8 cellular contexts compared by ENCODE assay signal in genomic region chr11:36265793-36266628, GRCh38. TPM values are rescaled to one million over a fixed set of nuclear protein-coding genes. Genes with fewer than 3 reads are reported as not detected.
DNase-seq lines count a peak whose midpoint lies in the region; ATAC-seq and TF ChIP-seq lines count a peak whose summit lies in the region.

No MANE protein-coding gene starts in this region.

- DNase-seq in CMK (ENCODE audit: low read depth) (peak; percentile 12), HuH-7.5 (ENCODE audit: low spot score) (peak; percentile 39), RWPE1 (ENCODE audit: low spot score) (peak; percentile 76), Right ventricle myocardium inferior (ENCODE audit: missing footprints) (no peak), retinal pigment epithelial cell (ENCODE audit: low read depth) (no peak)
- peak; percentile 83 for DNase-seq in activated effector memory CD4-positive, alpha-beta T cell treated with anti-CD3 and anti-CD28 coated beads, Interleukin-2, amount 50 U/mL, for 16 hours

- no peak overlapping the region for H3K4me3 ChIP-seq in retinal pigment epithelial cell (ENCODE audit: low read length)

- POLR2A ChIA-PET in RWPE1 (lab: Yijun Ruan, JAX; ENCODE audit: low non-redundant PET), result no interaction called here

- H3K27ac ChIP-seq in RWPE1, result no peak overlapping the region

- ATAC-seq in GM19455 (IDR thresholded peaks at IDR 0.05; ENCODE audit: unreplicated experiment) (peak; percentile 61), Right ventricle myocardium inferior (peak; percentile 65), HG03457 (IDR thresholded peaks at IDR 0.05; ENCODE audit: unreplicated experiment) (no peak)

- CTCF ChIA-PET in RWPE1 (lab: Yijun Ruan, JAX), result interaction anchor here (0.5 to 2.7 kb wide), 30 partner anchors 8 to 803 kb away, joined by 3 to 10 read pairs (median 3); partner anchors contain the start of genes FJX1 and PAMR1

- TF ChIP-seq CTCF in RWPE1 (conservative IDR thresholded peaks at IDR 0.05; ENCODE audit: low read depth) (peak; percentile 84), retinal pigment epithelial cell (conservative IDR thresholded peaks at IDR 0.05; ENCODE audit: low read depth, low read length) (peak; percentile 91)

- intact Hi-C loops in Right ventricle myocardium inferior (cut with DNase I), result loop anchor here (2.0 to 10.0 kb wide), 4 partner anchors 221 to 779 kb away; no protein-coding TSS in a partner anchor

RNA-seq across cellular contexts. Expression of gene COMMD9, which starts 23.2 kb away (rescaled TPM):
- 56.0 TPM for total RNA-seq in Right ventricle myocardium inferior

RNA-seq across cellular contexts. Expression of gene PRR5L, which starts 30.1 kb away (rescaled TPM):
- 1.6 TPM for total RNA-seq in Right ventricle myocardium inferior

Comparison
In these comparisons a context has a peak if more than half of its experiments do, and no peak if none do; other contexts are left out.
1. DNase-seq: peak in CMK (single experiment), HuH-7.5 (single experiment), RWPE1 (single experiment) and activated effector memory CD4-positive, alpha-beta T cell treated with anti-CD3 and anti-CD28 coated beads, Interleukin-2, amount 50 U/mL, for 16 hours (single experiment); none in Right ventricle myocardium inferior (single experiment) and retinal pigment epithelial cell (single experiment).